17 cellular contexts compared by ENCODE assay signal in genomic region chr2:223870840-223871618, GRCh38. TPM values are rescaled to one million over a fixed set of nuclear protein-coding genes. Genes with fewer than 3 reads are reported as not detected.
DNase-seq lines count a peak whose midpoint lies in the region; TF ChIP-seq lines count a peak whose summit lies in the region.
"Had no signal": no experiment of that assay in that cellular context is flagged by ENCODE, and none has a peak within 500 bp of the region (broad histone marks: within the 10 kb centered on the region; RNA-seq: fewer than 3 reads in every experiment).

No MANE protein-coding gene starts in this region.

- H3K36me3 ChIP-seq in prostate gland, result no peaks in the 10 kb centered on the region
- H3K36me3 ChIP-seq: BE2C, colonic mucosa, ovary had no signal

- H3K27me3 ChIP-seq in prostate gland (replicated peaks; ENCODE audit: insufficient read depth), result no peaks in the 10 kb centered on the region
- H3K27me3 ChIP-seq: BE2C, colonic mucosa, ovary had no signal

- no peaks in the 10 kb centered on the region for H3K9me3 Mint-ChIP-seq in T-helper 2 cell treated with Interferon-gamma antibody and Interleukin-4, amounts not matched to agents 5 μg/mL and 100 μg/mL, for 36 hours

- H3K4me3 Mint-ChIP-seq in T-helper 2 cell treated with Interferon-gamma antibody and Interleukin-4, amounts not matched to agents 5 μg/mL and 100 μg/mL, for 36 hours, result no peak overlapping the region

- DNase-seq in AG10803 (ENCODE audit: low read depth), result peak; percentile 80
- peak; percentile 82 for DNase-seq in GF-D8 (lab: John Stamatoyannopoulos, UW)
- DNase-seq in NOMO-1 treated with dmso at 0.1 percent for 144 hours (lab: John Stamatoyannopoulos, UW; ENCODE audit: unreplicated experiment), result peak; percentile 63
- peak; percentile 94 for DNase-seq in fibroblast of gingiva (ENCODE audit: low read depth)
- DNase-seq in T-helper 2 cell treated with Interferon-gamma antibody and Interleukin-4, amounts not matched to agents 5 μg/mL and 100 μg/mL, for 36 hours (ENCODE audit: low spot score), result no peak
- no peak for DNase-seq in RPMI8226
- DNase-seq in stimulated activated CD4-positive, alpha-beta T cell treated with anti-CD3 and anti-CD28 coated beads, Interleukin-2, amount 100 ng/mL, for 48 hours, result no peak
- DNase-seq in prostate gland (ENCODE audit: low spot score), result no peak
- DNase-seq: activated CD8-positive, alpha-beta memory T cell treated with anti-CD3 and anti-CD28 coated beads, Interleukin-2, amount 50 U/mL, for 48 hours; BE2C; colonic mucosa; glutamatergic neuron; GOT3; NCI-H1417; NCI-H2227 treated with DMSO at 0.1 percent for 48 hours; ovary had no signal

- no peaks in the 10 kb centered on the region for H3K9me3 ChIP-seq in prostate gland
- H3K9me3 ChIP-seq: BE2C, colonic mucosa, ovary had no signal

- TF ChIP-seq POLR2A in prostate gland (IDR thresholded peaks at IDR 0.05), result no peak

- H3K27ac Mint-ChIP-seq in T-helper 2 cell treated with Interferon-gamma antibody and Interleukin-4, amounts not matched to agents 5 μg/mL and 100 μg/mL, for 36 hours, result no peak overlapping the region

- no peaks in the 10 kb centered on the region for H3K27me3 Mint-ChIP-seq in T-helper 2 cell treated with Interferon-gamma antibody and Interleukin-4, amounts not matched to agents 5 μg/mL and 100 μg/mL, for 36 hours (ENCODE audit: low read depth)

- TF ChIP-seq CTCF in AG10803 (conservative IDR thresholded peaks at IDR 0.05; ENCODE audit: low read length) (no peak), prostate gland (IDR thresholded peaks at IDR 0.05) (no peak)

- intact Hi-C loops in prostate gland (cut with DNase I), result no loop called here

- H3K27ac ChIP-seq in prostate gland, result no peak overlapping the region
- H3K27ac ChIP-seq: colonic mucosa, ovary had no signal

- 84% methylated on average over 7 of the region's 7 CpGs for WGBS in prostate gland

- H3K4me3 ChIP-seq in AG10803 (ENCODE audit: low read length) (no peak overlapping the region), prostate gland (no peak overlapping the region)
- H3K4me3 ChIP-seq: colonic mucosa, K562, ovary had no signal

- H3K36me3 Mint-ChIP-seq in T-helper 2 cell treated with Interferon-gamma antibody and Interleukin-4, amounts not matched to agents 5 μg/mL and 100 μg/mL, for 36 hours (ENCODE audit: low read depth), result peaks cover 39% of the 10 kb centered on the region

- H3K4me1 ChIP-seq in prostate gland (replicated peaks), result no peaks in the 10 kb centered on the region
- H3K4me1 ChIP-seq: BE2C, colonic mucosa had no signal

- peaks cover 16% of the 10 kb centered on the region for H3K4me1 Mint-ChIP-seq in T-helper 2 cell treated with Interferon-gamma antibody and Interleukin-4, amounts not matched to agents 5 μg/mL and 100 μg/mL, for 36 hours (ENCODE audit: low read depth)

RNA-seq across cellular contexts. Expression of gene AP1S3, which starts 33.6 kb away (rescaled TPM):
- total RNA-seq in prostate gland, result 1 to 10 TPM; 2.7 to 7.7 TPM

Comparison
In these comparisons a context has a peak if more than half of its experiments do, and no peak if none do; other contexts are left out.
1. DNase-seq: peak in AG10803 (single experiment), GF-D8 (single experiment), NOMO-1 treated with dmso at 0.1 percent for 144 hours (single experiment) and fibroblast of gingiva (single experiment); none in T-helper 2 cell treated with Interferon-gamma antibody and Interleukin-4, amounts not matched to agents 5 μg/mL and 100 μg/mL, for 36 hours (single experiment), RPMI8226 (single experiment), stimulated activated CD4-positive, alpha-beta T cell treated with anti-CD3 and anti-CD28 coated beads, Interleukin-2, amount 100 ng/mL, for 48 hours (0 of 2) and prostate gland (single experiment).